In genomic region chr2:236405357-236405756, GRCh38 we compare ENCODE assay signal across 31 cellular contexts.
"Had no signal": no experiment of that assay in that cellular context is flagged by ENCODE, and none has a peak within 500 bp of the region (broad histone marks: within the 10 kb centered on the region; RNA-seq: fewer than 3 reads in every experiment).

No MANE protein-coding gene starts in this region.

- H3K27me3 ChIP-seq: MG63, Peyer's patch, SJSA1 had no signal

- H3K36me3 ChIP-seq: MG63, Peyer's patch, SJSA1 had no signal

- H3K9me3 ChIP-seq: MG63, Peyer's patch, SJSA1, SK-N-SH had no signal

- DNase-seq: Kasumi-1, MG63, NCI-H1048, NCI-H1092 treated with DMSO at 0.1 percent for 48 hours, NCI-H1105 treated with DMSO at 0.1 percent for 48 hours, NCI-H1417, NCI-H1436, NCI-H146, NCI-H1694, NCI-H187, NCI-H1930, NCI-H2029 treated with DMSO at 0.1 percent for 48 hours, NCI-H2081 treated with DMSO at 0.1 percent for 48 hours, NCI-H2107, NCI-H2171, NCI-H226, NCI-H446 treated with DMSO at 0.1 percent for 48 hours, NCI-H524, NCI-H526, NCI-H69, NCI-H748 treated with DMSO at 0.1 percent for 48 hours, NCI-H82, OCI-M1, PC-3, Peyer's patch, Right ventricle myocardium superior, RPMI8226, SHP77 treated with DMSO at 0.1 percent for 48 hours, SK-N-SH, SW 1271 had no signal

- H3K4me1 ChIP-seq: Peyer's patch, SJSA1 had no signal

- H3K4me2 ChIP-seq: SK-N-SH had no signal

- H3K9ac ChIP-seq: SK-N-SH had no signal

- H3K4me3 ChIP-seq: MG63, Peyer's patch, SJSA1 had no signal

- ATAC-seq: PC-3 had no signal

- H3K27ac ChIP-seq: Peyer's patch, SJSA1 had no signal
